In genomic region chr3:3179407-3180094, GRCh38 we compare ENCODE assay signal across 8 cellular contexts. TPM values are rescaled to one million over a fixed set of nuclear protein-coding genes. Genes with fewer than 3 reads are reported as not detected.
DNase-seq lines count a peak whose midpoint lies in the region; ATAC-seq, FAIRE-seq and TF ChIP-seq lines count a peak whose summit lies in the region.

CRBN (minus strand) TSS chr3:3179691; CDS start chr3:3179687, 4 bp downstream.

- H3K27me3 ChIP-seq in right atrium auricular region (no peaks in the 10 kb centered on the region), uterus (no peaks in the 10 kb centered on the region)

- FAIRE-seq in GM12892 (lab: Jason Lieb, UNC) = peak; percentile 95

- intact Hi-C loops in uterus (cut with DNase I; ENCODE audit: low total_unique reads) = no loop called here

- TF ChIP-seq CTCF in right atrium auricular region (IDR thresholded peaks at IDR 0.05) = peak; percentile 99 to 100
- TF ChIP-seq CTCF in uterus (IDR thresholded peaks at IDR 0.05) = peak; percentile 95 to 99 (median 98)

- DNase-seq in GM12892 (ENCODE audit: insufficient read length) (peak; percentile 92), NCI-H1105 treated with DMSO at 0.1 percent for 48 hours (lab: John Stamatoyannopoulos, UW) (peak; percentile 67), T-helper 2 cell (peak; percentile 80 to 92 (median 83)), right atrium auricular region (ENCODE audit: low spot score) (peak; percentile 80), putamen (ENCODE audit: low spot score) (peak; percentile 91), uterus (peak; percentile 78 to 85)

- peak within 1 kb of the TSS; percentile 76 for H3K27ac ChIP-seq in angular gyrus (ENCODE audit: low read depth, low read length)
- peak within 1 kb of the TSS; percentile 73 to 89 for H3K27ac ChIP-seq in right atrium auricular region
- H3K27ac ChIP-seq in uterus = peak within 1 kb of the TSS; percentile 57 to 79

- no peaks in the 10 kb centered on the region for H3K9me3 ChIP-seq in right atrium auricular region
- no peaks in the 10 kb centered on the region for H3K9me3 ChIP-seq in uterus

- peak within 1 kb of the TSS; percentile 98 to 99 for H3K4me3 ChIP-seq in right atrium auricular region
- peak within 1 kb of the TSS; percentile 55 to 92 for H3K4me3 ChIP-seq in uterus

- ATAC-seq in HG02678 (IDR thresholded peaks at IDR 0.05; ENCODE audit: unreplicated experiment) = peak; percentile 99

- TF ChIP-seq POLR2A in GM12892 (IDR thresholded peaks at IDR 0.05; ENCODE audit: low read depth, low read length) = peak; percentile 85
- TF ChIP-seq POLR2A in uterus (IDR thresholded peaks at IDR 0.05) = peak; percentile 40 to 59

- H3K4me1 ChIP-seq in right atrium auricular region (peaks cover 0 to 24% of the 10 kb centered on the region in 2 donors), uterus (peaks cover 5 to 7% of the 10 kb centered on the region in 2 donors)

- H3K36me3 ChIP-seq in right atrium auricular region (no peaks in the 10 kb centered on the region), uterus (no peaks in the 10 kb centered on the region)

RNA-seq across cellular contexts. Expression of gene CRBN, which starts in this region (rescaled TPM):
- 26.7 TPM for polyA plus RNA-seq in GM12892 (2012; ENCODE audit: missing spikeins)
- total RNA-seq in right atrium auricular region = 10 to 100 TPM; 37.3 to 37.5 TPM
- total RNA-seq in uterus = 100 to 1,000 TPM in 1 of 4 donors, 10 to 100 TPM in 3; 40.2 to 207 (median 74.5) TPM

Comparison
In these comparisons a context has a peak if more than half of its experiments do, and no peak if none do; other contexts are left out.
1. Peak in every context shown above with its lines: DNase-seq, ATAC-seq, H3K4me3 ChIP-seq and H3K27ac ChIP-seq.